8 cellular contexts compared by ENCODE assay signal in the genomic region with DNA sequence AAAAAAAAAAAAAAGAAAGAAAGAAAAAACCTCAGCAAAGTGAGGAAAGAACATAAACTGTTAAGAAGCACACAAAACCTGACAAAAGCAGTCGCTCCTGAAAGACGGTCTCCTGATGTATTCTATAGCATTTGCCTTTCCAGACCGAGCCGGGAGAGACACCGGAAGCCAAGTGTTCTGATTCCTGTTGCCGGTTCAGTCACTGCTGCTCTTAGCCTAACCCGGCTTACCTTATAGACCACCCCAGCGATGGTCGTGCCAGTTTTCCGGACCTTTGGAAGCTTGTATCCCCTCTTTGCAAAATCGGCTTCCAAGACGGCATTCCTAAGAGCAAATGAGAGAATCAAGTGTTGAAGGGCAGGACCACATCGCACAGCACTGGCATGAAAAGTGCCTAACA. TPM values are rescaled to one million over a fixed set of nuclear protein-coding genes. Genes with fewer than 3 reads are reported as not detected.
DNase-seq lines count a peak whose midpoint lies in the region; ATAC-seq and TF ChIP-seq lines count a peak whose summit lies in the region.

No MANE protein-coding gene starts in this region.

- ATAC-seq in T-cell (replicated peaks in 1 of 4) (no peak), gastroesophageal sphincter (no peak), GM19397 (IDR thresholded peaks at IDR 0.05; ENCODE audit: unreplicated experiment) (no peak)

- TF ChIP-seq CTCF in gastroesophageal sphincter (IDR thresholded peaks at IDR 0.05), result no peak

- H3K4me3 ChIP-seq in H7 (ENCODE audit: insufficient read depth, low read depth, low read length) (peak overlapping the region; percentile 66), gastroesophageal sphincter (peak overlapping the region; percentile 64 to 80), skeletal muscle tissue (ENCODE audit: low read length in 3 of 3) (peak overlapping the region; percentile 84 to 100 (median 99))

- H3K4me1 ChIP-seq in gastroesophageal sphincter (peaks cover 0 to 38% (median 3%) of the 10 kb centered on the region in 3 donors), skeletal muscle tissue (ENCODE audit: control insufficient read depth in 3 of 3, insufficient read depth in 3 of 3, low read length in 3 of 3) (peaks cover 10 to 14% (median 11%) of the 10 kb centered on the region in 3 donors)

- H3K9me3 ChIP-seq in gastroesophageal sphincter, result no peaks in the 10 kb centered on the region
- peaks cover 0 to 4% (median 0%) of the 10 kb centered on the region in 3 donors for H3K9me3 ChIP-seq in skeletal muscle tissue (ENCODE audit: control insufficient read depth in 3 of 3, low read length in 3 of 3)

- intact Hi-C loops in posterior cingulate gyrus (cut with DNase I), result loop anchor here (5.0 kb wide), 1 partner anchor 448 kb away; a partner anchor contains a TSS

- TF ChIP-seq EP300 in gastroesophageal sphincter (IDR thresholded peaks at IDR 0.05), result no peak

- H3K27ac ChIP-seq in gastroesophageal sphincter (peak overlapping the region in 2 of 4 donors; percentile 55 to 73), skeletal muscle tissue (ENCODE audit: low read depth, low read length) (peak overlapping the region; percentile 88)

- peaks cover 22% of the 10 kb centered on the region for H3K36me3 ChIP-seq in H7 (replicated peaks; ENCODE audit: control insufficient read depth, insufficient read depth, low read length)
- H3K36me3 ChIP-seq in gastroesophageal sphincter, result peaks cover 14 to 45% of the 10 kb centered on the region in 2 donors
- peaks cover 31 to 40% (median 38%) of the 10 kb centered on the region in 3 donors for H3K36me3 ChIP-seq in skeletal muscle tissue (ENCODE audit: control insufficient read depth in 3 of 3, insufficient read depth in 3 of 3, low read length in 3 of 3)

- POLR2A ChIA-PET in T-cell (lab: Charles Lee), result interaction anchor here in 1 of 2 donors (0.6 kb wide), 1 partner anchor 17 kb away, joined by 4 read pairs; no protein-coding TSS in a partner anchor

- peak overlapping the region; percentile 88 to 98 (median 91) for H3K9ac ChIP-seq in skeletal muscle tissue (ENCODE audit: low read depth in 1 of 3, low read length in 3 of 3)

- H3K9me3 Mint-ChIP-seq in T-cell, result peaks cover 0 to 3% (median 3%) of the 10 kb centered on the region in 3 donors

- H3K4me3 Mint-ChIP-seq in T-cell, result peak overlapping the region; percentile 89 to 97 (median 97)

- peak overlapping the region; percentile 92 to 96 for H3K27ac Mint-ChIP-seq in T-cell

- TF ChIP-seq POLR2A in gastroesophageal sphincter (IDR thresholded peaks at IDR 0.05), result no peak

- DNase-seq in H7 (no peak), T-cell (no peak), cerebellum (ENCODE audit: low spot score) (no peak), medulla oblongata (ENCODE audit: extremely low spot score) (no peak), posterior cingulate gyrus (no peak)

- CTCF ChIA-PET in T-cell (lab: Charles Lee), result interaction anchor here (0.6 to 0.7 kb wide), 3 partner anchors 43 to 783 kb away, joined by 3 read pairs; no protein-coding TSS in a partner anchor

- H3K27me3 Mint-ChIP-seq in T-cell, result no peaks in the 10 kb centered on the region

- H3K36me3 Mint-ChIP-seq in T-cell, result peaks cover 32% of the 10 kb centered on the region

- H3K4me1 Mint-ChIP-seq in T-cell, result peaks cover 34 to 42% (median 40%) of the 10 kb centered on the region in 3 donors

- WGBS in gastroesophageal sphincter (ENCODE audit: low coverage in 1 of 2), 2 donors, result 11 to 15% methylated on average over 8 to 12 of the region's 13 CpGs

- H3K27me3 ChIP-seq in H7 (ENCODE audit: control insufficient read depth, insufficient read depth, low read length), result no peaks in the 10 kb centered on the region
- H3K27me3 ChIP-seq in gastroesophageal sphincter, result no peaks in the 10 kb centered on the region
- H3K27me3 ChIP-seq in skeletal muscle tissue (ENCODE audit: control insufficient read depth in 3 of 3, insufficient read depth in 3 of 3, low read length in 3 of 3), result no peaks in the 10 kb centered on the region

RNA-seq across cellular contexts. Expression of a gene that starts 0.6 kb away (rescaled TPM):
- total RNA-seq in H7 (2014; rRNA removed; shearing (Covaris generic)), result 185 and 231 TPM in 2 replicates
- 10 to 100 TPM; 62.6 to 75.8 (median 68.6) TPM for total RNA-seq in T-cell
- total RNA-seq in gastroesophageal sphincter, result 100 to 1,000 TPM; 116 to 152 (median 144) TPM
- total RNA-seq in skeletal muscle tissue, result 215 TPM
- 110 TPM for total RNA-seq in cerebellum

RNA-seq across cellular contexts. Expression of a gene that starts 35.6 kb away (rescaled TPM):
- not detected in 2 replicates for total RNA-seq in H7 (2014; rRNA removed; shearing (Covaris generic))
- not detected for total RNA-seq in T-cell
- total RNA-seq in gastroesophageal sphincter, result not detected
- not detected for total RNA-seq in skeletal muscle tissue
- total RNA-seq in cerebellum, result 1.5 TPM
